In genomic region chr12:26831959-26832816, GRCh38 we compare ENCODE assay signal across 8 cellular contexts. TPM values are rescaled to one million over a fixed set of nuclear protein-coding genes. Genes with fewer than 3 reads are reported as not detected.
DNase-seq lines count a peak whose midpoint lies in the region; ATAC-seq, FAIRE-seq and TF ChIP-seq lines count a peak whose summit lies in the region.

No MANE protein-coding gene starts in this region.

- peak; percentile 19; the same call in 2 of the 3 replicates for TF ChIP-seq CTCF in A549 (IDR thresholded peaks at IDR 0.05)
- TF ChIP-seq CTCF in right lobe of liver (IDR thresholded peaks at IDR 0.05), result peak in 2 of 4 donors; percentile 14 to 23

- ATAC-seq in A549, result peak; percentile 70 to 75
- peak; percentile 55 for ATAC-seq in GM18511 (IDR thresholded peaks at IDR 0.05; ENCODE audit: unreplicated experiment)
- peak; percentile 49 for ATAC-seq in HG02970 (IDR thresholded peaks at IDR 0.05; ENCODE audit: low FRiP score, unreplicated experiment)
- ATAC-seq in right lobe of liver, result peak; percentile 55 to 63 (median 58)

- no peak for TF ChIP-seq EP300 in A549 (IDR thresholded peaks at IDR 0.05)

- TF ChIP-seq POLR2A in A549 (IDR thresholded peaks at IDR 0.05; ENCODE audit: low read length) (no peak), right lobe of liver (IDR thresholded peaks at IDR 0.05) (peak; percentile 72)

- H3K4me1 ChIP-seq in A549, result no peaks in the 10 kb centered on the region
- H3K4me1 ChIP-seq in right lobe of liver, result peaks cover 0 to 21% (median 2%) of the 10 kb centered on the region in 4 donors

- FAIRE-seq in A549 (lab: Jason Lieb, UNC), result no peak

- peak; percentile 36 to 45 for TF ChIP-seq RAD21 in A549 (conservative IDR thresholded peaks at IDR 0.05 in 1 of 2, IDR thresholded peaks at IDR 0.05 in 1 of 2)

- DNase-seq in A549 (ENCODE audit: low read depth in 1 of 2, low spot score in 1 of 2) (peak; percentile 68 to 77), NCI-H460 (ENCODE audit: extremely low read depth, low read depth) (peak; percentile 30), right lobe of liver (peak; percentile 76 to 92 (median 87))
- peak; percentile 76 for DNase-seq in activated CD4-positive, alpha-beta T cell treated with anti-CD3 and anti-CD28 coated beads for 48 hours
- peak; percentile 36 to 59 for DNase-seq in stimulated activated CD4-positive, alpha-beta T cell treated with anti-CD3 and anti-CD28 coated beads, Interleukin-4, amount 100 ng/mL, for 48 hours (ENCODE audit: low read depth in 2 of 2)

- H3K4me3 ChIP-seq in A549 (peak overlapping the region; percentile 61), right lobe of liver (peak overlapping the region; percentile 85 to 95 (median 93))

- no peaks in the 10 kb centered on the region for H3K36me3 ChIP-seq in right lobe of liver

- H3K4me1 Mint-ChIP-seq in dendritic cell treated with granulocyte-macrophage colony-stimulating factor and Interleukin-4, amounts not matched to agents 40 ng/mL and 50 ng/mL, for 4 days (ENCODE audit: low read depth), result peaks cover 70% of the 10 kb centered on the region

- no peaks in the 10 kb centered on the region for H3K27me3 ChIP-seq in right lobe of liver

- H3K27ac ChIP-seq in A549 (peak overlapping the region; percentile 70 to 90), right lobe of liver (peak overlapping the region; percentile 93 to 99 (median 95))

- H3K36me3 Mint-ChIP-seq in dendritic cell treated with granulocyte-macrophage colony-stimulating factor and Interleukin-4, amounts not matched to agents 40 ng/mL and 50 ng/mL, for 4 days (ENCODE audit: low read depth), result peaks cover 41% of the 10 kb centered on the region

- peak overlapping the region; percentile 94 for H3K4me3 Mint-ChIP-seq in dendritic cell treated with granulocyte-macrophage colony-stimulating factor and Interleukin-4, amounts not matched to agents 40 ng/mL and 50 ng/mL, for 4 days

- POLR2A ChIA-PET in A549 (lab: Yijun Ruan, JAX), result interaction anchor here (0.6 to 2.3 kb wide), 4 partner anchors 12 to 28 kb away, joined by 3 to 7 read pairs (median 3); no protein-coding TSS in a partner anchor

- H3K27ac Mint-ChIP-seq in dendritic cell treated with granulocyte-macrophage colony-stimulating factor and Interleukin-4, amounts not matched to agents 40 ng/mL and 50 ng/mL, for 4 days, result peak overlapping the region; percentile 100

- intact Hi-C loops in dendritic cell treated with granulocyte-macrophage colony-stimulating factor and Interleukin-4, amounts not matched to agents 40 ng/mL and 50 ng/mL, for 4 days (cut with micrococcal nuclease), result loop anchor here (1.0 kb wide), 1 partner anchor 41 kb away; no protein-coding TSS in a partner anchor
- intact Hi-C loops in right lobe of liver (cut with DNase I), result no loop called here

- H3K9me3 Mint-ChIP-seq in dendritic cell treated with granulocyte-macrophage colony-stimulating factor and Interleukin-4, amounts not matched to agents 40 ng/mL and 50 ng/mL, for 4 days, result no peaks in the 10 kb centered on the region

- 3% methylated on average over 38 of the region's 54 CpGs for WGBS in A549 (ENCODE audit: missing lambda C conversion rate)
- WGBS in right lobe of liver (ENCODE audit: insufficient coverage, low coverage, low lambda C conversion rate, missing lambda C conversion rate), result 0% methylated on average over 23 of the region's 54 CpGs

- CTCF ChIA-PET in A549 (lab: Yijun Ruan, JAX), result interaction anchor here (0.6 to 3.9 kb wide), 20 partner anchors 9 to 713 kb away, joined by 3 to 23 read pairs (median 4); no protein-coding TSS in a partner anchor

- no peaks in the 10 kb centered on the region for H3K9me3 ChIP-seq in A549
- H3K9me3 ChIP-seq in right lobe of liver, result no peaks in the 10 kb centered on the region

- H3K4me2 ChIP-seq in A549, result peak overlapping the region; percentile 89

- no peaks in the 10 kb centered on the region for H3K27me3 Mint-ChIP-seq in dendritic cell treated with granulocyte-macrophage colony-stimulating factor and Interleukin-4, amounts not matched to agents 40 ng/mL and 50 ng/mL, for 4 days

TF ChIP-seq in A549, 52 proteins besides CTCF, POLR2A, EP300 and RAD21:
- no peak for TF ChIP-seq POLR2AphosphoS2 (conservative IDR thresholded peaks at IDR 0.05; ENCODE audit: low read length)
- TF ChIP-seq E2F6 (IDR thresholded peaks at IDR 0.05; ENCODE audit: borderline replicate concordance, low read depth), result no peak; the same call in 1 of the 2 replicates
- peak; percentile 26; the same call in 1 of the 3 replicates for TF ChIP-seq SMC3 (IDR thresholded peaks at IDR 0.05)
- no peak for TF ChIP-seq CBX8 (IDR thresholded peaks at IDR 0.05)
- TF ChIP-seq, protein P1, sequence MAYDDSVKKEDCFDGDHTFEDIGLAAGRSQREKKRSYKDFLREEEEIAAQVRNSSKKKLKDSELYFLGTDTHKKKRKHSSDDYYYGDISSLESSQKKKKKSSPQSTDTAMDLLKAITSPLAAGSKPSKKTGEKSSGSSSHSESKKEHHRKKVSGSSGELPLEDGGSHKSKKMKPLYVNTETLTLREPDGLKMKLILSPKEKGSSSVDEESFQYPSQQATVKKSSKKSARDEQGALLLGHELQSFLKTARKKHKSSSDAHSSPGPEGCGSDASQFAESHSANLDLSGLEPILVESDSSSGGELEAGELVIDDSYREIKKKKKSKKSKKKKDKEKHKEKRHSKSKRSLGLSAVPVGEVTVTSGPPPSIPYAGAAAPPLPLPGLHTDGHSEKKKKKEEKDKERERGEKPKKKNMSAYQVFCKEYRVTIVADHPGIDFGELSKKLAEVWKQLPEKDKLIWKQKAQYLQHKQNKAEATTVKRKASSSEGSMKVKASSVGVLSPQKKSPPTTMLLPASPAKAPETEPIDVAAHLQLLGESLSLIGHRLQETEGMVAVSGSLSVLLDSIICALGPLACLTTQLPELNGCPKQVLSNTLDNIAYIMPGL (CRISPR knock-in tag; IDR thresholded peaks at IDR 0.05; ENCODE audit: borderline replicate concordance), result no peak
- no peak for TF ChIP-seq NFE2L2 (conservative IDR thresholded peaks at IDR 0.05; ENCODE audit: low read length)
- no peak for TF ChIP-seq TFCP2L1 (CRISPR knock-in tag; IDR thresholded peaks at IDR 0.05)

RNA-seq across cellular contexts. Expression of gene ITPR2, which starts 0.8 kb away (rescaled TPM):
- polyA plus RNA-seq in A549 (2011; rRNA removed), result 6.0 and 8.1 TPM in 2 replicates
- polyA plus RNA-seq in A549 (2012; cell fraction: cytosol; rRNA removed), result 0.75 and 0.93 TPM in 2 replicates
- 0.72 and 1.0 TPM in 2 replicates for polyA plus RNA-seq in A549 (2012; cell fraction: nucleus; rRNA removed)
- polyA plus RNA-seq in A549 (2017; fragmentation: RNase III; extraction: RNeasy Plus Mini Kit Qiagen cat#74134 plus additional on column Dnase treatment), result 3.1 to 4.4 TPM (median 3.9 TPM) in 3 replicates
- polyA minus RNA-seq in A549 (2011; rRNA and poly(A)+ RNA removed), result 11.8 and 13.6 TPM in 2 replicates
- 5.0 and 5.5 TPM in 2 replicates for total RNA-seq in NCI-H460 (2014; rRNA removed; shearing (Covaris generic))
- 1.3 and 19.3 TPM in 2 replicates for polyA plus RNA-seq in NCI-H460 (2014; cell fraction: nucleus; rRNA removed)
- 100 to 1,000 TPM in 1 of 6 experiments, 10 to 100 TPM in 5; 39.3 to 114 (median 57.2) TPM for total RNA-seq in right lobe of liver

Comparison
In these comparisons a context has a peak if more than half of its experiments do, and no peak if none do; other contexts are left out.
1. Peak in every context shown above with its lines: DNase-seq, ATAC-seq, H3K4me3 ChIP-seq and H3K27ac ChIP-seq.
2. DNase-seq: peak in every context shown above with its lines; median percentile 87 in right lobe of liver; 76 in activated CD4-positive, alpha-beta T cell treated with anti-CD3 and anti-CD28 coated beads for 48 hours; 72 in A549; 48 in stimulated activated CD4-positive, alpha-beta T cell treated with anti-CD3 and anti-CD28 coated beads, Interleukin-4, amount 100 ng/mL, for 48 hours; 30 in NCI-H460.